In the genomic region with DNA sequence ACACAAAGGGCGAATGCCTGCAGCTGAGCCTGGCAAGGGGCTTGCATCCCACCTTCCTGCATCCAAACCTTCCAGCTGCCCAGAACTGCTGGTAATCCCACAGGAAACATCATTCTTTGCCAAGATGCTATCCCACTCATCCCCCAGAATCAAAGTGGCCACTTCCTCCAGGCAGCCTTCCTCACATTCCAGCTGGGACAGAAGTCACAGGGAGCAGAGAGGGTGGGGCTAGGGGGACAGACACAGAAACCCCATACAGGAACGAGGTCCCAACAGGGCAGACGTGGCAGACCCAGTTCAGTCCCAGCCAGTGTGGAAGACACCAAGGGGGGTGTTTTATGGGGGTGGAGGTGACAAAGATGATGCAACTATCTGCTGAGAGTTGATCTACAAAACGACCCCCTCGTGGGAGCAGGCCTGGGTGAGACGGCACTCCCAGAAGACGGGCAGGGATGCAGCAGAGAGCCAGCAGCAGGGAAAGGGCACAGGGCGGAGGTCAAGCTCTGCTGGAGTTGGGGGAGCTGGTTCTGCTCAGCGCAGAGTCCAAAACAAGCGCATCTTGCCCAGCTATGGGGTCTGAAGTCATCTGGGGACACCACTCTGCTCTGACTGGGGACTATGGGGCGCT, we compare ENCODE assay signal across 13 cellular contexts. TPM values are rescaled to one million over a fixed set of nuclear protein-coding genes. Genes with fewer than 3 reads are reported as not detected.
A peak's percentile ranks its signal among the peaks of the same experiment; 100 is the strongest.
DNase-seq lines count a peak whose midpoint lies in the region; ATAC-seq and TF ChIP-seq lines count a peak whose summit lies in the region.
"Had no signal": no experiment of that assay in that cellular context is flagged by ENCODE, and none has a peak within 500 bp of the region (broad histone marks: within the 10 kb centered on the region; RNA-seq: fewer than 3 reads in every experiment).

No MANE protein-coding gene starts in this region.

- dilution Hi-C loops in IMR-90 (cut with HindIII; ENCODE audit: low sequenced_read_pairs, unreplicated experiment) = no loop called here

- no peak overlapping the region for H3K14ac ChIP-seq in IMR-90 (replicated peaks; ENCODE audit: low read depth, low read length)

- H4K20me1 ChIP-seq in DND-41 (ENCODE audit: insufficient read depth, low read length) (peaks cover 79% of the 10 kb centered on the region), IMR-90 (ENCODE audit: insufficient read depth, low read length) (peaks cover 63% of the 10 kb centered on the region)

- H3K27me3 Mint-ChIP-seq in endothelial cell (ENCODE audit: unreplicated experiment) (peaks cover 15% of the 10 kb centered on the region), natural killer cell (ENCODE audit: low read depth in 2 of 2) (no peaks in the 10 kb centered on the region)

- H3K4me3 ChIP-seq in DND-41 (ENCODE audit: low read depth in 1 of 2, low read length in 2 of 2) = no peak overlapping the region
- no peak overlapping the region for H3K4me3 ChIP-seq in IMR-90 (ENCODE audit: insufficient read depth, low read depth, low read length)
- no peak overlapping the region for H3K4me3 ChIP-seq in prostate gland

- H2AFZ ChIP-seq in DND-41 (ENCODE audit: low read depth, low read length) (no peak overlapping the region), IMR-90 (replicated peaks; ENCODE audit: low read length, poor library complexity) (no peak overlapping the region)

- H2BK120ac ChIP-seq in IMR-90 (ENCODE audit: low read depth, low read length) = no peak overlapping the region

- TF ChIP-seq POLR2A in IMR-90 (IDR thresholded peaks at IDR 0.05; ENCODE audit: low read depth, low read length) (no peak), prostate gland (IDR thresholded peaks at IDR 0.05) (no peak)

- no peak overlapping the region for H4K5ac ChIP-seq in IMR-90 (ENCODE audit: low read depth, low read length)

- no peak overlapping the region for H3K23ac ChIP-seq in IMR-90 (ENCODE audit: low read depth, low read length)

- no peak overlapping the region for H3K27ac Mint-ChIP-seq in endothelial cell (ENCODE audit: unreplicated experiment)
- peak overlapping the region in 1 of 2 donors; percentile 27 for H3K27ac Mint-ChIP-seq in natural killer cell

- peaks cover 38% of the 10 kb centered on the region for H3K4me1 ChIP-seq in DND-41 (ENCODE audit: insufficient read depth, low read length)
- peaks cover 13% of the 10 kb centered on the region for H3K4me1 ChIP-seq in IMR-90 (ENCODE audit: control insufficient read depth, insufficient read depth, low read length)
- peaks cover 37% of the 10 kb centered on the region for H3K4me1 ChIP-seq in prostate gland (replicated peaks)

- H2AK9ac ChIP-seq in IMR-90 (replicated peaks; ENCODE audit: low read depth, low read length, poor library complexity) = no peak overlapping the region

- peaks cover 19% of the 10 kb centered on the region for H3K4me1 Mint-ChIP-seq in endothelial cell (ENCODE audit: unreplicated experiment)
- H3K4me1 Mint-ChIP-seq in natural killer cell = peaks cover 19 to 35% of the 10 kb centered on the region in 2 donors

- no TSS peak for BruUV-seq in IMR-90 (replicated peaks; lab: Mats Ljungman, UMichigan)

- no peak overlapping the region for H3K18ac ChIP-seq in IMR-90 (ENCODE audit: low read depth, low read length)

- no peak for TF ChIP-seq CTCF in DND-41 (IDR thresholded peaks at IDR 0.05; ENCODE audit: borderline replicate concordance, extremely low read depth, low read length, poor library complexity, severe bottlenecking)
- TF ChIP-seq CTCF in IMR-90 (conservative IDR thresholded peaks at IDR 0.05; ENCODE audit: low read depth, low read length) = no peak
- TF ChIP-seq CTCF in endothelial cell (IDR thresholded peaks at IDR 0.05; ENCODE audit: unreplicated experiment) = no peak
- no peak for TF ChIP-seq CTCF in prostate gland (IDR thresholded peaks at IDR 0.05)
- TF ChIP-seq CTCF in natural killer cell (IDR thresholded peaks at IDR 0.05) = no peak

- H3K36me3 Mint-ChIP-seq in endothelial cell (ENCODE audit: low read depth, unreplicated experiment) (peaks cover 21% of the 10 kb centered on the region), natural killer cell (no peaks in the 10 kb centered on the region)

- DNase-seq in DND-41 (no peak), IMR-90 (no peak), endothelial cell (ENCODE audit: low spot score) (no peak), prostate gland (ENCODE audit: low spot score) (no peak), epidermal melanocyte (ENCODE audit: insufficient read length, low spot score) (no peak), natural killer cell (no peak), HuH-7.5 (ENCODE audit: low spot score) (no peak)
- DNase-seq: activated T-cell treated with anti-CD3 and anti-CD28 coated beads, Interleukin-2, amount 50 U/mL, for 48 hours; foreskin fibroblast; GF-D8; midbrain; NCI-H1417; stimulated activated CD4-positive, alpha-beta T cell treated with anti-CD3 and anti-CD28 coated beads, Interleukin-4, amount 100 ng/mL, for 24 hours had no signal

- H2BK20ac ChIP-seq in IMR-90 (ENCODE audit: low read depth, low read length) = no peak overlapping the region

- H4K91ac ChIP-seq in IMR-90 (ENCODE audit: insufficient read depth, low read depth, low read length) = no peak overlapping the region

- ATAC-seq in DND-41 (ENCODE audit: insufficient read depth, low read depth) = no peak
- ATAC-seq in IMR-90 (ENCODE audit: low read depth) = no peak
- ATAC-seq in natural killer cell = no peak

- H3K56ac ChIP-seq in IMR-90 (ENCODE audit: extremely low read depth, insufficient read depth, low read length) = no peak overlapping the region

- H3K79me1 ChIP-seq in IMR-90 (ENCODE audit: low read depth in 1 of 2, low read length in 2 of 2) = peaks cover 31 to 92% of the 10 kb centered on the region in 2 experiments

- H4K8ac ChIP-seq in IMR-90 (ENCODE audit: low read depth in 2 of 2, low read length in 2 of 2) = no peak overlapping the region

- H3K79me2 ChIP-seq in DND-41 (ENCODE audit: insufficient read depth, low read length) = peaks cover 95% of the 10 kb centered on the region

- H3K4me3 Mint-ChIP-seq in endothelial cell (ENCODE audit: unreplicated experiment) (peak overlapping the region; percentile 62), natural killer cell (no peak overlapping the region)

- H3K27ac ChIP-seq in DND-41 (ENCODE audit: low read length) = peak overlapping the region; percentile 24; the same call in 1 of the 2 replicates
- H3K27ac ChIP-seq in IMR-90 (ENCODE audit: insufficient read depth, low read length) = no peak overlapping the region
- H3K27ac ChIP-seq in prostate gland = peak overlapping the region; percentile 58 to 91

- H3K27me3 ChIP-seq in DND-41 (ENCODE audit: insufficient read depth, low read length, poor library complexity) (no peaks in the 10 kb centered on the region), IMR-90 (ENCODE audit: control insufficient read depth, insufficient read depth, low read length) (no peaks in the 10 kb centered on the region), prostate gland (replicated peaks; ENCODE audit: insufficient read depth) (no peaks in the 10 kb centered on the region)

- intact Hi-C loops in IMR-90 (cut with micrococcal nuclease) = loop anchor here (5.0 kb wide), 1 partner anchor 118 kb away; no protein-coding TSS in a partner anchor
- intact Hi-C loops in prostate gland (cut with DNase I) = no loop called here
- intact Hi-C loops in natural killer cell (cut with micrococcal nuclease) = no loop called here

- H2BK5ac ChIP-seq in IMR-90 (ENCODE audit: low read depth, low read length, poor library complexity, severe bottlenecking) = no peak overlapping the region

- POLR2A ChIA-PET in IMR-90 (lab: Charles Lee; ENCODE audit: unreplicated experiment) = interaction anchor here (0.6 kb wide), 1 partner anchor 88 kb away, joined by 4 read pairs; no protein-coding TSS in a partner anchor

- no peak for TF ChIP-seq RAD21 in IMR-90 (IDR thresholded peaks at IDR 0.05; ENCODE audit: low read length)

- no peak overlapping the region for H3K4me2 ChIP-seq in DND-41 (ENCODE audit: insufficient read depth, low read length)
- H3K4me2 ChIP-seq in IMR-90 (ENCODE audit: low read depth, low read length) = no peak overlapping the region

- H3K9ac ChIP-seq in DND-41 (ENCODE audit: low read depth, low read length) (no peak overlapping the region), IMR-90 (ENCODE audit: low read depth, low read length) (no peak overlapping the region)

- in situ Hi-C loops in IMR-90 (cut with MboI; ENCODE audit: low sequenced_read_pairs) = no loop called here

- CTCF ChIA-PET in IMR-90 (lab: Yijun Ruan, JAX) = no interaction called here

- H3K9me3 ChIP-seq in DND-41 (ENCODE audit: insufficient read depth, low read length, severe bottlenecking) (no peaks in the 10 kb centered on the region), IMR-90 (ENCODE audit: control insufficient read depth, insufficient read depth, low read length) (peaks cover 3% of the 10 kb centered on the region; the same call in 1 of the 2 replicates), prostate gland (no peaks in the 10 kb centered on the region)

- 93% methylated on average over 6 of the region's 11 CpGs; no CpG with 5 or more reads in 1 of the 2 experiments for WGBS in IMR-90 (ENCODE audit: extremely low coverage in 2 of 2, insufficient read length in 1 of 2), 2 experiments
- WGBS in prostate gland = 69% methylated on average over 11 of the region's 11 CpGs

- no peak overlapping the region for H2AK5ac ChIP-seq in IMR-90 (ENCODE audit: low read depth, low read length)

- H3K4ac ChIP-seq in IMR-90 (ENCODE audit: low read depth, low read length) = no peak overlapping the region

- peaks cover 33% of the 10 kb centered on the region for H3K9me1 ChIP-seq in IMR-90 (ENCODE audit: insufficient read depth, low read length)

- no peak overlapping the region for H2BK15ac ChIP-seq in IMR-90 (ENCODE audit: low read depth, low read length)

- no peaks in the 10 kb centered on the region for H3K9me3 Mint-ChIP-seq in endothelial cell (ENCODE audit: unreplicated experiment)
- no peaks in the 10 kb centered on the region for H3K9me3 Mint-ChIP-seq in natural killer cell

- H3K36me3 ChIP-seq in DND-41 (ENCODE audit: insufficient read depth, low read length) = peaks cover 81% of the 10 kb centered on the region
- H3K36me3 ChIP-seq in IMR-90 (ENCODE audit: control insufficient read depth, insufficient read depth, low read length) = peaks cover 34% of the 10 kb centered on the region
- H3K36me3 ChIP-seq in prostate gland = peaks cover 0 to 17% of the 10 kb centered on the region in 2 donors

RNA-seq across cellular contexts. Expression of a gene that starts 4.1 kb away (rescaled TPM):
- total RNA-seq in IMR-90 (2012; rRNA removed) (1.7 and 2.5 TPM in 2 replicates), endothelial cell (ENCODE audit: unreplicated experiment) (3.7 TPM), prostate gland (10 to 100 TPM in 1 of 2 donors, 1 to 10 TPM in 1; 5.6 to 12.0 TPM), natural killer cell (1 to 10 TPM; 5.1 to 5.3 (median 5.3) TPM)
- polyA plus RNA-seq in IMR-90 (2012; rRNA removed) = 4.4 and 5.5 TPM in 2 replicates
- polyA plus RNA-seq in IMR-90 (2012; cell fraction: cytosol; rRNA removed) = 5.3 and 8.3 TPM in 2 replicates
- 3.5 and 12.3 TPM in 2 replicates for polyA plus RNA-seq in IMR-90 (2012; cell fraction: nucleus; rRNA removed; ENCODE audit: low replicate concordance)

RNA-seq across cellular contexts. Expression of a gene that starts 4.1 kb away (rescaled TPM):
- total RNA-seq in IMR-90 (2012; rRNA removed) (8.6 TPM in 2 replicates), endothelial cell (ENCODE audit: unreplicated experiment) (20.3 TPM), prostate gland (10 to 100 TPM; 15.7 to 41.9 TPM), natural killer cell (10 to 100 TPM in 2 of 3 donors, 1 to 10 TPM in 1; 6.4 to 12.5 (median 11.7) TPM)
- 12.1 and 14.0 TPM in 2 replicates for polyA plus RNA-seq in IMR-90 (2012; rRNA removed)
- 8.4 and 9.2 TPM in 2 replicates for polyA plus RNA-seq in IMR-90 (2012; cell fraction: cytosol; rRNA removed)
- polyA plus RNA-seq in IMR-90 (2012; cell fraction: nucleus; rRNA removed; ENCODE audit: low replicate concordance) = 24.4 and 41.2 TPM in 2 replicates
